ENCODE assay signal across 15 cellular contexts in the genomic region with DNA sequence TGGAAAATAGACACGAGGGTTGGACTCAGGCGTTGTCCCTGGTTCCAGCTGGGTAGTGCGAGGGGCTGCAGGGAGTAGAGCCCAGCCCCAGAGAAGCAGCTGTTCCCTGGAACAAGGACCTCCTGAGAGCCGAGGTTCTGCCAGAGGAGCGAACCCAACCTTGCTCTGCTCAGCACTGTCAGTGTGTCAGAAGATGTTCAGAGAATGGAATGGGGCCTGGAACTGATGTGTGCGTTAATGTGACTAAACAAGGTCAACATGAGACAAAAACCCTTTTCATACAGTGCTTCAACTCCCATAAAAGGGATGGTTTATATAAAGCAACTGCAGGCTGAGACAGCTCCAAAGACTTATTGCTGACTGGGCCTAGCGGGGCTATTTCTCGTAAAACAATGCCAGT. TPM values are rescaled to one million over a fixed set of nuclear protein-coding genes. Genes with fewer than 3 reads are reported as not detected.
A peak's percentile ranks its signal among the peaks of the same experiment; 100 is the strongest.
DNase-seq lines count a peak whose midpoint lies in the region; ATAC-seq and TF ChIP-seq lines count a peak whose summit lies in the region.
"Had no signal": no experiment of that assay in that cellular context is flagged by ENCODE, and none has a peak within 500 bp of the region (broad histone marks: within the 10 kb centered on the region; RNA-seq: fewer than 3 reads in every experiment).

No MANE protein-coding gene starts in this region.

- H3K4me3 ChIP-seq in mucosa of rectum (ENCODE audit: low read length in 2 of 2) (peak overlapping the region in 1 of 2 donors; percentile 58), tibial artery (peak overlapping the region in 1 of 2 donors; percentile 24)
- H3K4me3 ChIP-seq: GM12878, PC-9, right lobe of liver had no signal

- no peaks in the 10 kb centered on the region for H3K27me3 Mint-ChIP-seq in WTC11 (ENCODE audit: low read depth)
- peaks cover 5% of the 10 kb centered on the region for H3K27me3 Mint-ChIP-seq in activated naive CD4-positive, alpha-beta T cell treated with anti-CD3 and anti-CD28 coated beads, Interleukin-2, amount 10 ng/mL, durations not matched to agents 7 days and 5 days
- H3K27me3 Mint-ChIP-seq: activated CD8-positive, alpha-beta memory T cell treated with anti-CD3 and anti-CD28 coated beads, Interleukin-2, amount 10 ng/mL, durations not matched to agents 7 days and 5 days had no signal

- DNase-seq in WTC11 (ENCODE audit: low spot score) = no peak
- DNase-seq in fibroblast of gingiva (ENCODE audit: low read depth) = peak; percentile 50
- DNase-seq in tibial artery = no peak
- no peak for DNase-seq in NCI-H187 treated with DMSO at 0.1 percent for 48 hours (lab: John Stamatoyannopoulos, UW)
- DNase-seq in activated naive CD4-positive, alpha-beta T cell treated with anti-CD3 and anti-CD28 coated beads, Interleukin-2, amount 10 ng/mL, durations not matched to agents 7 days and 5 days = no peak
- DNase-seq in NCI-H187 (lab: John Stamatoyannopoulos, UW) = no peak
- DNase-seq in NCI-H2196 (lab: John Stamatoyannopoulos, UW; ENCODE audit: unreplicated experiment) = no peak
- DNase-seq: activated CD8-positive, alpha-beta memory T cell treated with anti-CD3 and anti-CD28 coated beads, Interleukin-2, amount 10 ng/mL, durations not matched to agents 7 days and 5 days; Calu3; KBM-7; NCI-H2171; PC-9; right lobe of liver had no signal

- intact Hi-C loops in tibial artery (cut with DNase I; ENCODE audit: low total_unique reads) = no loop called here

- no peak overlapping the region for H3K4me3 Mint-ChIP-seq in WTC11
- H3K4me3 Mint-ChIP-seq in activated naive CD4-positive, alpha-beta T cell treated with anti-CD3 and anti-CD28 coated beads, Interleukin-2, amount 10 ng/mL, durations not matched to agents 7 days and 5 days = no peak overlapping the region
- H3K4me3 Mint-ChIP-seq: activated CD8-positive, alpha-beta memory T cell treated with anti-CD3 and anti-CD28 coated beads, Interleukin-2, amount 10 ng/mL, durations not matched to agents 7 days and 5 days had no signal

- no peaks in the 10 kb centered on the region for H3K27me3 ChIP-seq in mucosa of rectum (ENCODE audit: control insufficient read depth in 2 of 2, insufficient read depth in 2 of 2, low read length in 2 of 2)
- H3K27me3 ChIP-seq in tibial artery = no peaks in the 10 kb centered on the region
- H3K27me3 ChIP-seq: right lobe of liver had no signal

- H3K9ac ChIP-seq in mucosa of rectum (ENCODE audit: low read depth in 1 of 2, low read length in 2 of 2) = no peak overlapping the region

- no peaks in the 10 kb centered on the region for H3K9me3 Mint-ChIP-seq in WTC11
- no peaks in the 10 kb centered on the region for H3K9me3 Mint-ChIP-seq in activated naive CD4-positive, alpha-beta T cell treated with anti-CD3 and anti-CD28 coated beads, Interleukin-2, amount 10 ng/mL, durations not matched to agents 7 days and 5 days

- H3K27ac Mint-ChIP-seq in WTC11 = 0 out of 2 replicates have a peak overlapping the region, but pooled peaks have one; percentile 83
- H3K27ac Mint-ChIP-seq in activated naive CD4-positive, alpha-beta T cell treated with anti-CD3 and anti-CD28 coated beads, Interleukin-2, amount 10 ng/mL, durations not matched to agents 7 days and 5 days = no peak overlapping the region
- H3K27ac Mint-ChIP-seq: activated CD8-positive, alpha-beta memory T cell treated with anti-CD3 and anti-CD28 coated beads, Interleukin-2, amount 10 ng/mL, durations not matched to agents 7 days and 5 days had no signal

- no peaks in the 10 kb centered on the region for H3K36me3 Mint-ChIP-seq in WTC11
- H3K36me3 Mint-ChIP-seq in activated naive CD4-positive, alpha-beta T cell treated with anti-CD3 and anti-CD28 coated beads, Interleukin-2, amount 10 ng/mL, durations not matched to agents 7 days and 5 days = no peaks in the 10 kb centered on the region
- H3K36me3 Mint-ChIP-seq: activated CD8-positive, alpha-beta memory T cell treated with anti-CD3 and anti-CD28 coated beads, Interleukin-2, amount 10 ng/mL, durations not matched to agents 7 days and 5 days had no signal

- H3K4me1 Mint-ChIP-seq in WTC11 = peaks cover 25% of the 10 kb centered on the region
- H3K4me1 Mint-ChIP-seq in activated naive CD4-positive, alpha-beta T cell treated with anti-CD3 and anti-CD28 coated beads, Interleukin-2, amount 10 ng/mL, durations not matched to agents 7 days and 5 days = no peaks in the 10 kb centered on the region
- H3K4me1 Mint-ChIP-seq: activated CD8-positive, alpha-beta memory T cell treated with anti-CD3 and anti-CD28 coated beads, Interleukin-2, amount 10 ng/mL, durations not matched to agents 7 days and 5 days had no signal

- CTCF ChIA-PET in WTC11 (lab: Charles Lee) = interaction anchor here (1.5 to 4.8 kb wide), 2 partner anchors 22 to 36 kb away, joined by 3 to 25 read pairs; no protein-coding TSS in a partner anchor
- CTCF ChIA-PET in activated naive CD4-positive, alpha-beta T cell treated with anti-CD3 and anti-CD28 coated beads, Interleukin-2, amount 10 ng/mL, durations not matched to agents 7 days and 5 days (lab: Charles Lee) = no interaction called here

- H3K36me3 ChIP-seq in mucosa of rectum (ENCODE audit: control insufficient read depth in 2 of 2, insufficient read depth in 2 of 2, low read length in 2 of 2) (peaks cover 3 to 8% of the 10 kb centered on the region in 2 donors), tibial artery (peaks cover 43 to 59% (median 56%) of the 10 kb centered on the region in 3 donors)

- no peak for ATAC-seq in WTC11
- ATAC-seq: activated CD8-positive, alpha-beta memory T cell treated with anti-CD3 and anti-CD28 coated beads, Interleukin-2, amount 10 ng/mL, durations not matched to agents 7 days and 5 days; GM12878 had no signal

- no peak for TF ChIP-seq CTCF in WTC11 (IDR thresholded peaks at IDR 0.05)
- no peak for TF ChIP-seq CTCF in tibial artery (IDR thresholded peaks at IDR 0.05)

- peak overlapping the region; percentile 62 to 79 for H3K27ac ChIP-seq in mucosa of rectum (ENCODE audit: low read depth in 2 of 2, low read length in 2 of 2)
- peak overlapping the region; percentile 67 to 80 for H3K27ac ChIP-seq in tibial artery
- H3K27ac ChIP-seq: PC-9 had no signal

- H3K4me1 ChIP-seq in mucosa of rectum (ENCODE audit: control insufficient read depth in 2 of 2, insufficient read depth in 2 of 2, low read length in 2 of 2) (peaks cover 0 to 2% of the 10 kb centered on the region in 2 donors), tibial artery (peaks cover 0 to 83% (median 53%) of the 10 kb centered on the region in 4 donors)

- H3K9me3 ChIP-seq in mucosa of rectum (ENCODE audit: control insufficient read depth in 2 of 2, low read length in 2 of 2) (no peaks in the 10 kb centered on the region), tibial artery (no peaks in the 10 kb centered on the region)
- H3K9me3 ChIP-seq: right lobe of liver had no signal

- POLR2A ChIA-PET in WTC11 (lab: Charles Lee) = interaction anchor here (0.5 to 0.7 kb wide), 2 partner anchors 14 to 311 kb away, joined by 3 to 5 read pairs; no protein-coding TSS in a partner anchor

TF ChIP-seq in WTC11, 78 proteins besides CTCF, POLR2A, EP300 and RAD21 (continues in another document):
- TF ChIP-seq FOXP1 (CRISPR knock-in tag; IDR thresholded peaks at IDR 0.05; ENCODE audit: borderline replicate concordance) = no peak
- TF ChIP-seq, protein P1, sequence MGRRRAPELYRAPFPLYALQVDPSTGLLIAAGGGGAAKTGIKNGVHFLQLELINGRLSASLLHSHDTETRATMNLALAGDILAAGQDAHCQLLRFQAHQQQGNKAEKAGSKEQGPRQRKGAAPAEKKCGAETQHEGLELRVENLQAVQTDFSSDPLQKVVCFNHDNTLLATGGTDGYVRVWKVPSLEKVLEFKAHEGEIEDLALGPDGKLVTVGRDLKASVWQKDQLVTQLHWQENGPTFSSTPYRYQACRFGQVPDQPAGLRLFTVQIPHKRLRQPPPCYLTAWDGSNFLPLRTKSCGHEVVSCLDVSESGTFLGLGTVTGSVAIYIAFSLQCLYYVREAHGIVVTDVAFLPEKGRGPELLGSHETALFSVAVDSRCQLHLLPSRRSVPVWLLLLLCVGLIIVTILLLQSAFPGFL (CRISPR knock-in tag; IDR thresholded peaks at IDR 0.05; ENCODE audit: borderline replicate concordance) = no peak
- no peak for TF ChIP-seq ZNF396 (CRISPR knock-in tag; IDR thresholded peaks at IDR 0.05; ENCODE audit: borderline replicate concordance)
- no peak for TF ChIP-seq ELF4 (CRISPR knock-in tag; IDR thresholded peaks at IDR 0.05; ENCODE audit: low read depth)
- no peak for TF ChIP-seq ZNF671 (CRISPR knock-in tag; IDR thresholded peaks at IDR 0.05)
- TF ChIP-seq, protein P2, sequence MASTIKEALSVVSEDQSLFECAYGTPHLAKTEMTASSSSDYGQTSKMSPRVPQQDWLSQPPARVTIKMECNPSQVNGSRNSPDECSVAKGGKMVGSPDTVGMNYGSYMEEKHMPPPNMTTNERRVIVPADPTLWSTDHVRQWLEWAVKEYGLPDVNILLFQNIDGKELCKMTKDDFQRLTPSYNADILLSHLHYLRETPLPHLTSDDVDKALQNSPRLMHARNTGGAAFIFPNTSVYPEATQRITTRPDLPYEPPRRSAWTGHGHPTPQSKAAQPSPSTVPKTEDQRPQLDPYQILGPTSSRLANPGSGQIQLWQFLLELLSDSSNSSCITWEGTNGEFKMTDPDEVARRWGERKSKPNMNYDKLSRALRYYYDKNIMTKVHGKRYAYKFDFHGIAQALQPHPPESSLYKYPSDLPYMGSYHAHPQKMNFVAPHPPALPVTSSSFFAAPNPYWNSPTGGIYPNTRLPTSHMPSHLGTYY (CRISPR knock-in tag; IDR thresholded peaks at IDR 0.05) = no peak
- no peak for TF ChIP-seq ZBTB21 (CRISPR knock-in tag; IDR thresholded peaks at IDR 0.05; ENCODE audit: borderline replicate concordance)
- TF ChIP-seq, protein P3, sequence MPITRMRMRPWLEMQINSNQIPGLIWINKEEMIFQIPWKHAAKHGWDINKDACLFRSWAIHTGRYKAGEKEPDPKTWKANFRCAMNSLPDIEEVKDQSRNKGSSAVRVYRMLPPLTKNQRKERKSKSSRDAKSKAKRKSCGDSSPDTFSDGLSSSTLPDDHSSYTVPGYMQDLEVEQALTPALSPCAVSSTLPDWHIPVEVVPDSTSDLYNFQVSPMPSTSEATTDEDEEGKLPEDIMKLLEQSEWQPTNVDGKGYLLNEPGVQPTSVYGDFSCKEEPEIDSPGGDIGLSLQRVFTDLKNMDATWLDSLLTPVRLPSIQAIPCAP (CRISPR knock-in tag; IDR thresholded peaks at IDR 0.05) = no peak
- no peak for TF ChIP-seq PRRX2 (CRISPR knock-in tag; IDR thresholded peaks at IDR 0.05)

RNA-seq across cellular contexts. Expression of a gene that starts 35.5 kb away (rescaled TPM):
- 25.9 to 27.7 TPM (median 26.1 TPM) in 3 replicates for total RNA-seq in WTC11 (2021)
